ENCODE assay signal across 8 cellular contexts in genomic region chr12:12704593-12705230, GRCh38. TPM values are rescaled to one million over a fixed set of nuclear protein-coding genes. Genes with fewer than 3 reads are reported as not detected.
DNase-seq lines count a peak whose midpoint lies in the region; ATAC-seq and TF ChIP-seq lines count a peak whose summit lies in the region.

No MANE protein-coding gene starts in this region.

- peak; percentile 51 to 89 for TF ChIP-seq CTCF in right atrium auricular region (IDR thresholded peaks at IDR 0.05)
- TF ChIP-seq CTCF in retinal pigment epithelial cell (conservative IDR thresholded peaks at IDR 0.05; ENCODE audit: low read depth, low read length) = peak; percentile 92

- no peaks in the 10 kb centered on the region for H3K27me3 ChIP-seq in right atrium auricular region

- no peak overlapping the region for H3K4me3 ChIP-seq in right atrium auricular region
- no peak overlapping the region for H3K4me3 ChIP-seq in retinal pigment epithelial cell (ENCODE audit: low read length)

- DNase-seq in COR-L47 (lab: John Stamatoyannopoulos, UW) (peak; percentile 75), NCI-H774 (lab: John Stamatoyannopoulos, UW) (peak; percentile 62), right atrium auricular region (ENCODE audit: low spot score) (no peak), retinal pigment epithelial cell (ENCODE audit: low read depth) (peak; percentile 93)
- DNase-seq in activated CD4-positive, CD25-positive, alpha-beta regulatory T cell (lab: John Stamatoyannopoulos, UW) = no peak

- H3K36me3 ChIP-seq in right atrium auricular region = no peaks in the 10 kb centered on the region

- H3K4me1 ChIP-seq in right atrium auricular region = no peaks in the 10 kb centered on the region

- H3K27ac ChIP-seq in angular gyrus (ENCODE audit: low read depth, low read length) (peak overlapping the region; percentile 8), right atrium auricular region (no peak overlapping the region)

- ATAC-seq in GM19023 (IDR thresholded peaks at IDR 0.05; ENCODE audit: unreplicated experiment) = peak; percentile 61
- peak; percentile 65 for ATAC-seq in HG03571 (IDR thresholded peaks at IDR 0.05; ENCODE audit: unreplicated experiment)

- H3K9me3 ChIP-seq in right atrium auricular region = no peaks in the 10 kb centered on the region

RNA-seq across cellular contexts. Expression of gene GPR19, which starts 8.7 kb away (rescaled TPM):
- not detected for total RNA-seq in right atrium auricular region

RNA-seq across cellular contexts. Expression of gene CDKN1B, which starts 12.5 kb away (rescaled TPM):
- 10 to 100 TPM; 31.1 to 38.1 TPM for total RNA-seq in right atrium auricular region

Comparison
In these comparisons a context has a peak if more than half of its experiments do, and no peak if none do; other contexts are left out.
1. DNase-seq: peak in COR-L47 (single experiment), NCI-H774 (single experiment) and retinal pigment epithelial cell (single experiment); none in right atrium auricular region (single experiment) and activated CD4-positive, CD25-positive, alpha-beta regulatory T cell (0 of 4).